In the genomic region with DNA sequence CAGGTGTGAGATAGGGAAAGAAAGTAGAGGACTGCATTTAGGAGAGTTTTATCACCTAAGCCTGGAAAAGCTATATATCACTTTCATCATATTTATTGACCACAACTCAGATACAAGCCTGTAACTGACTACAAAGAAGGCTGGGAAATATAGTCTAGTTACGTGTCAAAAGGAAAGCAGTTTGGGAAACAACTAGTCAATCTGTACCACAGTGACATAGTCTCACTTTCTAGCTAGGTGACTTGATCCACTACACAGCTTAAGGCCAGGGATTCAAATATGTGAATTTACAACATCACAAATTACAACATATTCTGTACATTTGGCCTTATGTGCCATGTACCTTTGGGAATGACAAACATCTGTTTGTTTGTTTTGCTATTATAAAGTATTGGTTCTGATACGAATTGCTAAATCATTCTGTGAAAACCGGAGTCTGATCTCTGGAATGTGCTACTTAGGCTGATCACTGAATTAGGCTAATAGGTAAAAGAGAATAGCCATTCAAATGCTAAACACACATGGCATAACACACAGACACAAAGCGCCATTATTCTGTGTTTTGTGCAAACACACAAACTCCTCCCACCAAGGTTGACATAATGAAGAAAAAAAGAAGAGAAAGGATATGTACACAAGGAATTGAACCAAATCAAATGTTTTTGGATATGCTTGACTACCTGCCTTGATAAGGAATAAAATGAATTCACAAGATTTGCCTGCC, we compare ENCODE assay signal across 18 cellular contexts.
A peak's percentile ranks its signal among the peaks of the same experiment; 100 is the strongest.
DNase-seq lines count a peak whose midpoint lies in the region; ATAC-seq, FAIRE-seq and TF ChIP-seq lines count a peak whose summit lies in the region.
"Had no signal": no experiment of that assay in that cellular context is flagged by ENCODE, and none has a peak within 500 bp of the region (broad histone marks: within the 10 kb centered on the region; RNA-seq: fewer than 3 reads in every experiment).

No MANE protein-coding gene starts in this region.

- H4K20me1 ChIP-seq in IMR-90 (ENCODE audit: insufficient read depth, low read length) (no peaks in the 10 kb centered on the region), H1 (replicated peaks in 1 of 2; ENCODE audit: control insufficient read depth in 1 of 2, insufficient read depth in 2 of 2, low read length in 2 of 2) (no peaks in the 10 kb centered on the region)

- H3K9me1 ChIP-seq in IMR-90 (ENCODE audit: insufficient read depth, low read length), result 0 out of 2 replicates have a peak, but pooled peaks cover 3% of the 10 kb centered on the region

- peak; percentile 70 to 73 for ATAC-seq in activated T-cell treated with anti-CD3 and anti-CD28 coated beads, Interleukin-2, amount 50 U/mL, for 72 hours (replicated peaks in 1 of 2)
- no peak for ATAC-seq in IMR-90 (ENCODE audit: low read depth)
- no peak for ATAC-seq in HG02938 (IDR thresholded peaks at IDR 0.05; ENCODE audit: unreplicated experiment)
- ATAC-seq: K562 had no signal

- TF ChIP-seq RAD21 in IMR-90 (IDR thresholded peaks at IDR 0.05; ENCODE audit: low read length) (no peak), H1 (IDR thresholded peaks at IDR 0.05 in 1 of 2, conservative IDR thresholded peaks at IDR 0.05 in 1 of 2; ENCODE audit: low read depth in 2 of 2, low read length in 2 of 2) (no peak)

- POLR2A ChIA-PET in IMR-90 (lab: Charles Lee; ENCODE audit: unreplicated experiment), result no interaction called here
- POLR2A ChIA-PET in H1 (lab: Charles Lee; ENCODE audit: partially characterized antibody), result interaction anchor here (0.8 kb wide), 1 partner anchor 26 kb away, joined by 3 read pairs; no protein-coding TSS in a partner anchor

- H2BK5ac ChIP-seq in IMR-90 (ENCODE audit: low read depth, low read length, poor library complexity, severe bottlenecking), result peak overlapping the region; percentile 76
- H2BK5ac ChIP-seq in H1 (ENCODE audit: low read depth, low read length), result no peak overlapping the region

- no peak overlapping the region for H4K91ac ChIP-seq in IMR-90 (ENCODE audit: insufficient read depth, low read depth, low read length)
- H4K91ac ChIP-seq in H1 (replicated peaks; ENCODE audit: insufficient read length, low read length), result no peak overlapping the region

- no peak overlapping the region for H3K27ac ChIP-seq in IMR-90 (ENCODE audit: insufficient read depth, low read length)
- H3K27ac ChIP-seq in H1 (ENCODE audit: low read depth, low read length), result no peak overlapping the region
- H3K27ac ChIP-seq: esophagus muscularis mucosa, skin epidermis, thoracic aorta had no signal

- BruUV-seq in IMR-90 (replicated peaks; lab: Mats Ljungman, UMichigan), result no TSS peak

- no peak overlapping the region for H2AK9ac ChIP-seq in IMR-90 (replicated peaks; ENCODE audit: low read depth, low read length, poor library complexity)

- H2BK120ac ChIP-seq in IMR-90 (ENCODE audit: low read depth, low read length) (no peak overlapping the region; the same call in 1 of the 2 replicates), H1 (replicated peaks; ENCODE audit: low read depth, low read length) (no peak overlapping the region)

- H3K4ac ChIP-seq in IMR-90 (ENCODE audit: low read depth, low read length) (no peak overlapping the region; the same call in 1 of the 2 replicates), H1 (replicated peaks; ENCODE audit: insufficient read length, low read depth, low read length) (peak overlapping the region; percentile 32)

- no CpG with 5 or more reads among the region's 4 CpGs for WGBS in IMR-90 (ENCODE audit: extremely low coverage in 2 of 2, insufficient read length in 1 of 2), 2 experiments
- WGBS in H1 (ENCODE audit: extremely low coverage in 1 of 2, insufficient coverage in 1 of 2, insufficient read length in 1 of 2, insufficient replicate concordance in 2 of 2, low coverage in 1 of 2, low lambda C conversion rate in 2 of 2, missing lambda C conversion rate in 1 of 2), 2 experiments, result 73% methylated on average over 4 of the region's 4 CpGs; no CpG with 5 or more reads in 1 of the 2 experiments

- H2AK5ac ChIP-seq in IMR-90 (ENCODE audit: low read depth, low read length), result no peak overlapping the region
- H2AK5ac ChIP-seq in H1 (ENCODE audit: low read depth, low read length), result no peak overlapping the region

- H3K36me3 ChIP-seq in IMR-90 (ENCODE audit: control insufficient read depth, insufficient read depth, low read length) (no peaks in the 10 kb centered on the region), H1 (ENCODE audit: control insufficient read depth in 2 of 4, insufficient read depth in 4 of 4, low read length in 3 of 4) (no peaks in the 10 kb centered on the region)
- H3K36me3 ChIP-seq: esophagus muscularis mucosa, thoracic aorta had no signal

- H3K9me3 Mint-ChIP-seq in activated T-cell treated with anti-CD3 and anti-CD28 coated beads, Interleukin-2, amount 50 U/mL, for 72 hours, result peaks cover 5 to 10% of the 10 kb centered on the region in 2 donors
- H3K9me3 Mint-ChIP-seq in stimulated activated naive CD8-positive, alpha-beta T cell treated with anti-CD3 and anti-CD28 coated beads, Interleukin-15, Interleukin-2, amounts not matched to agents 100 ng/mL and 50 ng/mL, for 24 hours, result peaks cover 3% of the 10 kb centered on the region
- H3K9me3 Mint-ChIP-seq: brain, immature natural killer cell had no signal

- no peak overlapping the region; a peak in 1 of 4 replicates for H4K8ac ChIP-seq in IMR-90 (ENCODE audit: low read depth in 2 of 2, low read length in 2 of 2)
- H4K8ac ChIP-seq in H1 (ENCODE audit: extremely low read depth, insufficient read depth, low read length), result no peak overlapping the region

- H3K4me1 ChIP-seq in IMR-90 (ENCODE audit: control insufficient read depth, insufficient read depth, low read length) (peaks cover 10% of the 10 kb centered on the region), H1 (replicated peaks in 1 of 4; ENCODE audit: control insufficient read depth in 3 of 4, insufficient read depth in 4 of 4, low read length in 3 of 4) (peaks cover 0 to 8% (median 4%) of the 10 kb centered on the region in 4 experiments; a peak in 4 of 7 replicates)
- H3K4me1 ChIP-seq: esophagus muscularis mucosa had no signal

- H3K79me1 ChIP-seq in IMR-90 (ENCODE audit: low read depth in 1 of 2, low read length in 2 of 2), result no peaks in the 10 kb centered on the region
- no peaks in the 10 kb centered on the region for H3K79me1 ChIP-seq in H1 (ENCODE audit: low read depth, low read length)

- H3K9me3 ChIP-seq in IMR-90 (ENCODE audit: control insufficient read depth, insufficient read depth, low read length) (no peaks in the 10 kb centered on the region), H1 (ENCODE audit: insufficient read depth in 2 of 2, low read depth in 1 of 2, low read length in 1 of 2) (no peaks in the 10 kb centered on the region)
- H3K9me3 ChIP-seq: esophagus muscularis mucosa, thoracic aorta had no signal

- H3K4me1 Mint-ChIP-seq in activated T-cell treated with anti-CD3 and anti-CD28 coated beads, Interleukin-2, amount 50 U/mL, for 72 hours (ENCODE audit: low read depth), result peaks cover 66% of the 10 kb centered on the region
- H3K4me1 Mint-ChIP-seq in stimulated activated naive CD8-positive, alpha-beta T cell treated with anti-CD3 and anti-CD28 coated beads, Interleukin-15, Interleukin-2, amounts not matched to agents 100 ng/mL and 50 ng/mL, for 24 hours (ENCODE audit: low read depth), result peaks cover 43% of the 10 kb centered on the region
- H3K4me1 Mint-ChIP-seq: immature natural killer cell had no signal

- in situ Hi-C loops in IMR-90 (cut with MboI; ENCODE audit: low sequenced_read_pairs), result no loop called here

- peak overlapping the region; percentile 93 for H3K27ac Mint-ChIP-seq in activated T-cell treated with anti-CD3 and anti-CD28 coated beads, Interleukin-2, amount 50 U/mL, for 72 hours
- H3K27ac Mint-ChIP-seq in stimulated activated naive CD8-positive, alpha-beta T cell treated with anti-CD3 and anti-CD28 coated beads, Interleukin-15, Interleukin-2, amounts not matched to agents 100 ng/mL and 50 ng/mL, for 24 hours, result peak overlapping the region; percentile 75
- H3K27ac Mint-ChIP-seq: activated naive CD4-positive, alpha-beta T cell treated with anti-CD3 and anti-CD28 coated beads, Interleukin-2, amount 50 U/mL, for 24 hours; immature natural killer cell had no signal

- H4K5ac ChIP-seq in IMR-90 (ENCODE audit: low read depth, low read length), result peak overlapping the region; percentile 25; the same call in 1 of the 2 replicates
- H4K5ac ChIP-seq in H1 (ENCODE audit: insufficient read length, low read depth, low read length), result no peak overlapping the region

- no peak for TF ChIP-seq CTCF in IMR-90 (conservative IDR thresholded peaks at IDR 0.05; ENCODE audit: low read depth, low read length)
- TF ChIP-seq CTCF in H1 (IDR thresholded peaks at IDR 0.05; ENCODE audit: control extremely low read depth in 1 of 3, insufficient read depth in 1 of 3, low read depth in 1 of 3, low read length in 3 of 3), result no peak
- no peak for TF ChIP-seq CTCF in GM20000 (IDR thresholded peaks at IDR 0.05; ENCODE audit: extremely low read depth, missing control alignments)

- H2BK12ac ChIP-seq in H1 (ENCODE audit: low read depth, low read length), result no peak overlapping the region

- peaks cover 11 to 13% of the 10 kb centered on the region in 2 donors for H3K36me3 Mint-ChIP-seq in activated T-cell treated with anti-CD3 and anti-CD28 coated beads, Interleukin-2, amount 50 U/mL, for 72 hours (ENCODE audit: insufficient read depth in 2 of 2)
- no peaks in the 10 kb centered on the region for H3K36me3 Mint-ChIP-seq in stimulated activated naive CD8-positive, alpha-beta T cell treated with anti-CD3 and anti-CD28 coated beads, Interleukin-15, Interleukin-2, amounts not matched to agents 100 ng/mL and 50 ng/mL, for 24 hours (ENCODE audit: low read depth)
- H3K36me3 Mint-ChIP-seq: activated naive CD4-positive, alpha-beta T cell treated with anti-CD3 and anti-CD28 coated beads, Interleukin-2, amount 50 U/mL, for 24 hours; brain; immature natural killer cell had no signal

- H3K56ac ChIP-seq in IMR-90 (ENCODE audit: extremely low read depth, insufficient read depth, low read length), result no peak overlapping the region
- no peak overlapping the region for H3K56ac ChIP-seq in H1 (replicated peaks; ENCODE audit: insufficient read length, low read depth, low read length)

- FAIRE-seq in H1 (lab: Jason Lieb, UNC), result peak; percentile 69
- FAIRE-seq: G401.6, K562 had no signal

- H2BK15ac ChIP-seq in IMR-90 (ENCODE audit: low read depth, low read length), result peak overlapping the region; percentile 64; the same call in 1 of the 3 replicates
- no peak overlapping the region for H2BK15ac ChIP-seq in H1 (ENCODE audit: low read length)

- H2AFZ ChIP-seq in IMR-90 (replicated peaks; ENCODE audit: low read length, poor library complexity) (no peak overlapping the region), H1 (ENCODE audit: low read length) (no peak overlapping the region)

- no peaks in the 10 kb centered on the region for H3K23me2 ChIP-seq in H1 (ENCODE audit: low read depth, low read length)

- peak overlapping the region; percentile 67; the same call in 1 of the 2 replicates for H3K18ac ChIP-seq in IMR-90 (ENCODE audit: low read depth, low read length)
- H3K18ac ChIP-seq in H1 (ENCODE audit: extremely low read depth, low read length), result no peak overlapping the region

- H3K9ac ChIP-seq in IMR-90 (ENCODE audit: low read depth, low read length) (no peak overlapping the region), H1 (replicated peaks in 1 of 4; ENCODE audit: extremely low read depth in 1 of 4, low read depth in 3 of 4, low read length in 3 of 4) (no peak overlapping the region)

- H2BK20ac ChIP-seq in IMR-90 (ENCODE audit: low read depth, low read length), result peak overlapping the region; percentile 13; the same call in 1 of the 2 replicates
- no peak overlapping the region for H2BK20ac ChIP-seq in H1 (ENCODE audit: low read length)

- peak overlapping the region; percentile 37 to 55 for H3K4me3 Mint-ChIP-seq in activated T-cell treated with anti-CD3 and anti-CD28 coated beads, Interleukin-2, amount 50 U/mL, for 72 hours
- H3K4me3 Mint-ChIP-seq in stimulated activated naive CD8-positive, alpha-beta T cell treated with anti-CD3 and anti-CD28 coated beads, Interleukin-15, Interleukin-2, amounts not matched to agents 100 ng/mL and 50 ng/mL, for 24 hours, result no peak overlapping the region
- H3K4me3 Mint-ChIP-seq: activated naive CD4-positive, alpha-beta T cell treated with anti-CD3 and anti-CD28 coated beads, Interleukin-2, amount 50 U/mL, for 24 hours; brain; immature natural killer cell had no signal

- dilution Hi-C loops in IMR-90 (cut with HindIII; ENCODE audit: low sequenced_read_pairs, unreplicated experiment), result no loop called here

- H3K27me3 ChIP-seq in IMR-90 (ENCODE audit: control insufficient read depth, insufficient read depth, low read length) (no peaks in the 10 kb centered on the region), H1 (replicated peaks in 1 of 4; ENCODE audit: control insufficient read depth in 3 of 4, extremely low read depth in 1 of 4, insufficient read depth in 3 of 4, low read length in 3 of 4) (peaks cover 0 to 1% (median 0%) of the 10 kb centered on the region in 4 experiments; a peak in 1 of 7 replicates)
- H3K27me3 ChIP-seq: esophagus muscularis mucosa had no signal

- H3K23ac ChIP-seq in IMR-90 (ENCODE audit: low read depth, low read length) (no peak overlapping the region), H1 (ENCODE audit: insufficient read length) (no peak overlapping the region)

- no peak for TF ChIP-seq EP300 in H1 (IDR thresholded peaks at IDR 0.05; ENCODE audit: borderline replicate concordance in 1 of 2, low read depth in 2 of 2, low read length in 2 of 2)

- CTCF ChIA-PET in IMR-90 (lab: Yijun Ruan, JAX) (interaction anchor here (1.3 kb wide), 1 partner anchor 389 kb away, joined by 3 read pairs; no protein-coding TSS in a partner anchor), H1 (lab: Charles Lee; ENCODE audit: partially characterized antibody) (interaction anchor here (0.6 kb wide), 1 partner anchor 13 kb away, joined by 4 read pairs; no protein-coding TSS in a partner anchor)

- peak in 1 of 2 donors; percentile 19 for DNase-seq in activated T-cell treated with anti-CD3 and anti-CD28 coated beads, Interleukin-2, amount 50 U/mL, for 72 hours
- no peak for DNase-seq in activated T-cell treated with anti-CD3 and anti-CD28 coated beads, Interleukin-2, amount 50 U/mL, for 48 hours
- DNase-seq in IMR-90, result no peak
- no peak for DNase-seq in H1 (ENCODE audit: low read depth in 1 of 2, low spot score in 2 of 2)
- DNase-seq in GM20000 (ENCODE audit: low spot score), result no peak
- no peak for DNase-seq in germinal center (ENCODE audit: low spot score)
- DNase-seq: glutamatergic neuron, immature natural killer cell had no signal

- no peak overlapping the region for H3K14ac ChIP-seq in IMR-90 (replicated peaks; ENCODE audit: low read depth, low read length)
- no peak overlapping the region for H3K14ac ChIP-seq in H1 (ENCODE audit: insufficient read length)

- H3K4me2 ChIP-seq in IMR-90 (ENCODE audit: low read depth, low read length), result no peak overlapping the region
- no peak overlapping the region for H3K4me2 ChIP-seq in H1 (ENCODE audit: insufficient read depth in 1 of 2, low read depth in 2 of 2, low read length in 2 of 2)

- TF ChIP-seq POLR2A in IMR-90 (IDR thresholded peaks at IDR 0.05; ENCODE audit: low read depth, low read length) (no peak), H1 (IDR thresholded peaks at IDR 0.05; ENCODE audit: control extremely low read depth in 1 of 2, low read depth in 2 of 2, low read length in 2 of 2) (no peak)

- intact Hi-C loops in IMR-90 (cut with micrococcal nuclease), result no loop called here

- H3K27me3 Mint-ChIP-seq in activated T-cell treated with anti-CD3 and anti-CD28 coated beads, Interleukin-2, amount 50 U/mL, for 72 hours (ENCODE audit: low read depth), result no peaks in the 10 kb centered on the region
- H3K27me3 Mint-ChIP-seq in stimulated activated naive CD8-positive, alpha-beta T cell treated with anti-CD3 and anti-CD28 coated beads, Interleukin-15, Interleukin-2, amounts not matched to agents 100 ng/mL and 50 ng/mL, for 24 hours, result no peaks in the 10 kb centered on the region
- H3K27me3 Mint-ChIP-seq: activated naive CD4-positive, alpha-beta T cell treated with anti-CD3 and anti-CD28 coated beads, Interleukin-2, amount 50 U/mL, for 24 hours had no signal

- H3K4me3 ChIP-seq in IMR-90 (ENCODE audit: insufficient read depth, low read depth, low read length), result no peak overlapping the region
- H3K4me3 ChIP-seq in H1 (ENCODE audit: extremely low read depth in 1 of 4, insufficient read depth in 2 of 4, low read depth in 3 of 4, low read length in 4 of 4), result no peak overlapping the region
- H3K4me3 ChIP-seq: esophagus muscularis mucosa, K562, lung, skin epidermis, thoracic aorta had no signal

- no peaks in the 10 kb centered on the region for H3K79me2 ChIP-seq in H1 (ENCODE audit: control insufficient read depth in 1 of 2, insufficient read depth in 2 of 2, low read length in 2 of 2)

Comparison
In these comparisons a context has a peak if more than half of its experiments do, and no peak if none do; other contexts are left out.
1. ATAC-seq: peak in activated T-cell treated with anti-CD3 and anti-CD28 coated beads, Interleukin-2, amount 50 U/mL, for 72 hours (2 of 2); none in IMR-90 (single experiment) and HG02938 (single experiment).